Comparison of ENCODE assay signal across 17 cellular contexts in the genomic region with DNA sequence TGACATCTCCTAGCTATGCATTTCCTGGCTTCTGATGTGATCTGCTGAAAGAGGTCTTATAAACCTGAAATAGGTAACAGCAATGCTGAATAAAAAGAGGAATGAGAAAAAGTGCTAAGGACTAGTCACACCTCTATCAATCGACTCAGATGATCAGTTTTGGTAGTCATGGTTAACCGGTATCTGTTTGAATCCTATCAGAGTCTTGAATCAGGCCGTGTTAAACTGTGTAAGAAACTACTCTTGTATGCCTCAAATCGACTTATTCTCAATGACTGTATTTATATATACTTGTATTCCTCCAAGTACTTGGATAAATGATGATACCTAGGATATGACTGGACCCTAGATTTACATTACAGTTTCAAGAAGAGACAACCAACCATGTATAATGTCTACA. TPM values are rescaled to one million over a fixed set of nuclear protein-coding genes. Genes with fewer than 3 reads are reported as not detected.
DNase-seq lines count a peak whose midpoint lies in the region; ATAC-seq and TF ChIP-seq lines count a peak whose summit lies in the region.
"Had no signal": no experiment of that assay in that cellular context is flagged by ENCODE, and none has a peak within 500 bp of the region (broad histone marks: within the 10 kb centered on the region; RNA-seq: fewer than 3 reads in every experiment).

No MANE protein-coding gene starts in this region.

- no peaks in the 10 kb centered on the region for H3K4me1 Mint-ChIP-seq in activated T-cell treated with anti-CD3 and anti-CD28 coated beads, Interleukin-2, amount 50 U/mL, for 72 hours (ENCODE audit: low read depth)
- H3K4me1 Mint-ChIP-seq in activated T-cell treated with anti-CD3 and anti-CD28 coated beads, Interleukin-2, amount 50 U/mL, for 24 hours (ENCODE audit: low read depth) = no peaks in the 10 kb centered on the region
- H3K4me1 Mint-ChIP-seq: CD4-positive, CD25-positive, alpha-beta regulatory T cell; CD8-positive, alpha-beta memory T cell had no signal

- H3K4me3 ChIP-seq in RWPE2 (ENCODE audit: severe bottlenecking) (no peak overlapping the region), tibial nerve (no peak overlapping the region)
- H3K4me3 ChIP-seq: GM23248 had no signal

- TF ChIP-seq EP300 in tibial nerve (IDR thresholded peaks at IDR 0.05) = no peak

- no peak overlapping the region for H3K27ac Mint-ChIP-seq in activated T-cell treated with anti-CD3 and anti-CD28 coated beads, Interleukin-2, amount 50 U/mL, for 72 hours
- no peak overlapping the region for H3K27ac Mint-ChIP-seq in activated T-cell treated with anti-CD3 and anti-CD28 coated beads, Interleukin-2, amount 50 U/mL, for 24 hours
- H3K27ac Mint-ChIP-seq: CD4-positive, CD25-positive, alpha-beta regulatory T cell; CD8-positive, alpha-beta memory T cell had no signal

- H3K36me3 Mint-ChIP-seq in activated T-cell treated with anti-CD3 and anti-CD28 coated beads, Interleukin-2, amount 50 U/mL, for 72 hours (ENCODE audit: insufficient read depth in 2 of 2) = peaks cover 7 to 9% of the 10 kb centered on the region in 2 donors
- H3K36me3 Mint-ChIP-seq in activated T-cell treated with anti-CD3 and anti-CD28 coated beads, Interleukin-2, amount 50 U/mL, for 24 hours (ENCODE audit: low read depth) = peaks cover 73% of the 10 kb centered on the region

- H3K27me3 Mint-ChIP-seq in activated T-cell treated with anti-CD3 and anti-CD28 coated beads, Interleukin-2, amount 50 U/mL, for 72 hours (ENCODE audit: low read depth) = no peaks in the 10 kb centered on the region
- no peaks in the 10 kb centered on the region for H3K27me3 Mint-ChIP-seq in activated T-cell treated with anti-CD3 and anti-CD28 coated beads, Interleukin-2, amount 50 U/mL, for 24 hours
- H3K27me3 Mint-ChIP-seq: CD4-positive, CD25-positive, alpha-beta regulatory T cell; IgD-negative memory B cell had no signal

- peaks cover 11% of the 10 kb centered on the region for H3K4me1 ChIP-seq in RWPE2 (ENCODE audit: insufficient read depth, poor library complexity, severe bottlenecking)
- no peaks in the 10 kb centered on the region for H3K4me1 ChIP-seq in tibial nerve
- H3K4me1 ChIP-seq: BE2C had no signal

- 81 to 93% methylated on average over 4 of the region's 4 CpGs for WGBS in tibial nerve, 2 donors

- H3K36me3 ChIP-seq in RWPE2 (ENCODE audit: low read depth) (peaks cover 41% of the 10 kb centered on the region), tibial nerve (peaks cover 0 to 74% (median 5%) of the 10 kb centered on the region in 3 donors)

- H3K4me3 Mint-ChIP-seq in activated T-cell treated with anti-CD3 and anti-CD28 coated beads, Interleukin-2, amount 50 U/mL, for 72 hours = no peak overlapping the region
- no peak overlapping the region for H3K4me3 Mint-ChIP-seq in activated T-cell treated with anti-CD3 and anti-CD28 coated beads, Interleukin-2, amount 50 U/mL, for 24 hours
- H3K4me3 Mint-ChIP-seq: CD4-positive, CD25-positive, alpha-beta regulatory T cell; CD8-positive, alpha-beta memory T cell; IgD-negative memory B cell had no signal

- DNase-seq in activated T-cell treated with anti-CD3 and anti-CD28 coated beads, Interleukin-2, amount 50 U/mL, for 72 hours = no peak
- no peak for DNase-seq in activated T-cell treated with anti-CD3 and anti-CD28 coated beads, Interleukin-2, amount 50 U/mL, for 24 hours
- DNase-seq in RWPE2 (ENCODE audit: low spot score) = no peak
- DNase-seq in epithelial cell of prostate (ENCODE audit: low read depth, low spot score) = no peak
- no peak for DNase-seq in AML-193 (lab: John Stamatoyannopoulos, UW)
- no peak for DNase-seq in tibial nerve (ENCODE audit: low spot score in 2 of 2)
- DNase-seq: 8988T; BE2C; C1 segment of cervical spinal cord; CD4-positive, CD25-positive, alpha-beta regulatory T cell; CD8-positive, alpha-beta memory T cell; COR-L47; GM23248; HCEC 1CT had no signal

- no peaks in the 10 kb centered on the region for H3K9me3 ChIP-seq in RWPE2 (ENCODE audit: severe bottlenecking)
- peaks cover 0 to under 1% (median 0%) of the 10 kb centered on the region in 4 donors for H3K9me3 ChIP-seq in tibial nerve
- H3K9me3 ChIP-seq: BE2C had no signal

- ATAC-seq in activated T-cell treated with anti-CD3 and anti-CD28 coated beads, Interleukin-2, amount 50 U/mL, for 72 hours (replicated peaks in 1 of 2) = peak; percentile 34 to 75
- ATAC-seq in RWPE2 (ENCODE audit: low read depth) (no peak), GM21390 (IDR thresholded peaks at IDR 0.05; ENCODE audit: unreplicated experiment) (no peak)

- no peak for TF ChIP-seq CTCF in RWPE2 (IDR thresholded peaks at IDR 0.05; ENCODE audit: poor library complexity, severe bottlenecking)
- TF ChIP-seq CTCF in tibial nerve (IDR thresholded peaks at IDR 0.05) = no peak

- TF ChIP-seq POLR2A in tibial nerve (IDR thresholded peaks at IDR 0.05) = no peak

- no peaks in the 10 kb centered on the region for H3K9me3 Mint-ChIP-seq in activated T-cell treated with anti-CD3 and anti-CD28 coated beads, Interleukin-2, amount 50 U/mL, for 72 hours
- H3K9me3 Mint-ChIP-seq in activated T-cell treated with anti-CD3 and anti-CD28 coated beads, Interleukin-2, amount 50 U/mL, for 24 hours = no peaks in the 10 kb centered on the region
- H3K9me3 Mint-ChIP-seq: CD4-positive, CD25-positive, alpha-beta regulatory T cell; IgD-negative memory B cell had no signal

- H3K27me3 ChIP-seq in RWPE2 (ENCODE audit: insufficient read depth, poor library complexity, severe bottlenecking) = no peaks in the 10 kb centered on the region
- H3K27me3 ChIP-seq in tibial nerve = no peaks in the 10 kb centered on the region
- H3K27me3 ChIP-seq: BE2C had no signal

- H3K27ac ChIP-seq in RWPE2 (ENCODE audit: poor library complexity, severe bottlenecking) = peak overlapping the region; percentile 28
- H3K27ac ChIP-seq in epithelial cell of prostate = peak overlapping the region; percentile 46
- H3K27ac ChIP-seq in tibial nerve = no peak overlapping the region
- H3K27ac ChIP-seq: GM23248 had no signal

RNA-seq across cellular contexts. Expression of gene ISM2, which starts 10.8 kb away (rescaled TPM):
- total RNA-seq in activated T-cell treated with anti-CD3 and anti-CD28 coated beads, Interleukin-2, amount 50 U/mL, for 72 hours = not detected
- total RNA-seq in tibial nerve = under 1 TPM in 1 of 4 donors, not detected in 3; 0.44 TPM
- total RNA-seq: CD4-positive, CD25-positive, alpha-beta regulatory T cell; CD8-positive, alpha-beta memory T cell; HT-29 had no signal

RNA-seq across cellular contexts. Expression of gene AHSA1, which starts 51.5 kb away (rescaled TPM):
- total RNA-seq in activated T-cell treated with anti-CD3 and anti-CD28 coated beads, Interleukin-2, amount 50 U/mL, for 72 hours = 100 to 1,000 TPM in 1 of 2 donors, 10 to 100 TPM in 1; 79.1 to 101 TPM
- 100 to 1,000 TPM in 2 of 4 donors, 10 to 100 TPM in 2; 58.5 to 146 (median 102) TPM for total RNA-seq in tibial nerve

RNA-seq across cellular contexts. Expression of gene VIPAS39, which starts 52.0 kb away (rescaled TPM):
- total RNA-seq in activated T-cell treated with anti-CD3 and anti-CD28 coated beads, Interleukin-2, amount 50 U/mL, for 72 hours = 10 to 100 TPM; 18.9 to 25.5 TPM
- total RNA-seq in tibial nerve = 10 to 100 TPM; 10.5 to 24.0 (median 16.2) TPM

Comparison
In these comparisons a context has a peak if more than half of its experiments do, and no peak if none do; other contexts are left out.
1. ATAC-seq: peak in activated T-cell treated with anti-CD3 and anti-CD28 coated beads, Interleukin-2, amount 50 U/mL, for 72 hours (2 of 2); none in RWPE2 (single experiment) and GM21390 (single experiment).
2. H3K27ac ChIP-seq: peak in RWPE2 (single experiment) and epithelial cell of prostate (single experiment); none in tibial nerve (0 of 4).